ENCODE assay signal across 14 cellular contexts in genomic region chr10:60974463-60975149, GRCh38. TPM values are rescaled to one million over a fixed set of nuclear protein-coding genes. Genes with fewer than 3 reads are reported as not detected.
A peak's percentile ranks its signal among the peaks of the same experiment; 100 is the strongest.
DNase-seq lines count a peak whose midpoint lies in the region; ATAC-seq, FAIRE-seq and TF ChIP-seq lines count a peak whose summit lies in the region.
"Had no signal": no experiment of that assay in that cellular context is flagged by ENCODE, and none has a peak within 500 bp of the region (broad histone marks: within the 10 kb centered on the region; RNA-seq: fewer than 3 reads in every experiment).

No MANE protein-coding gene starts in this region.

- no peaks in the 10 kb centered on the region for H3K9me3 ChIP-seq in small intestine (ENCODE audit: control insufficient read depth, low read depth)
- no peaks in the 10 kb centered on the region for H3K9me3 ChIP-seq in right cardiac atrium (ENCODE audit: control insufficient read depth, low read length)
- no peaks in the 10 kb centered on the region for H3K9me3 ChIP-seq in SJCRH30 (replicated peaks)
- H3K9me3 ChIP-seq: sigmoid colon, transverse colon had no signal

- FAIRE-seq in small intestine (lab: Jason Lieb, UNC), result no peak

- H3K36me3 ChIP-seq in small intestine (ENCODE audit: control insufficient read depth in 2 of 2, insufficient read depth in 2 of 2, low read length in 2 of 2), result no peaks in the 10 kb centered on the region
- H3K36me3 ChIP-seq in SJCRH30, result no peaks in the 10 kb centered on the region
- H3K36me3 ChIP-seq: sigmoid colon, transverse colon, WERI-Rb-1 had no signal

- DNase-seq in ELR (ENCODE audit: low read depth) (peak; percentile 74), M059J (ENCODE audit: low read depth) (peak; percentile 56), epithelial cell of esophagus (ENCODE audit: low read depth) (peak; percentile 66), small intestine (peak; percentile 66), right cardiac atrium (no peak), SJCRH30 (no peak)
- DNase-seq: effector memory CD8-positive, alpha-beta T cell; Karpas-422; NCI-H2081; sigmoid colon; transverse colon; WERI-Rb-1 had no signal

- H3K27me3 ChIP-seq in small intestine (ENCODE audit: control insufficient read depth in 2 of 2, insufficient read depth in 2 of 2, low read length in 2 of 2), result no peaks in the 10 kb centered on the region
- H3K27me3 ChIP-seq in right cardiac atrium (ENCODE audit: control insufficient read depth, insufficient read depth), result no peaks in the 10 kb centered on the region
- no peaks in the 10 kb centered on the region for H3K27me3 ChIP-seq in SJCRH30
- H3K27me3 ChIP-seq: sigmoid colon, transverse colon had no signal

- H3K4me1 ChIP-seq in small intestine (ENCODE audit: control insufficient read depth in 2 of 2, insufficient read depth in 1 of 2, low read depth in 1 of 2, low read length in 1 of 2), result peaks cover 2% of the 10 kb centered on the region in 2 donors
- H3K4me1 ChIP-seq in right cardiac atrium (ENCODE audit: control insufficient read depth, insufficient read depth, low read length), result no peaks in the 10 kb centered on the region
- peaks cover 9% of the 10 kb centered on the region for H3K4me1 ChIP-seq in SJCRH30
- H3K4me1 ChIP-seq: sigmoid colon had no signal

- H3K27ac ChIP-seq in small intestine (ENCODE audit: low read depth in 1 of 2, low read length in 1 of 2) (peak overlapping the region in 1 of 2 donors; percentile 48), right cardiac atrium (ENCODE audit: low read length) (no peak overlapping the region), SJCRH30 (no peak overlapping the region)
- H3K27ac ChIP-seq: transverse colon, WERI-Rb-1 had no signal

- intact Hi-C loops in right cardiac atrium (cut with DNase I), result no loop called here

- TF ChIP-seq CTCF in epithelial cell of esophagus (IDR thresholded peaks at IDR 0.05; ENCODE audit: insufficient read depth, low read depth, low read length, missing control alignments), result no peak

- WGBS in small intestine, 3 donors, result 24 to 47% (median 27%) methylated on average over 3 of the region's 3 CpGs
- 58% methylated on average over 3 of the region's 3 CpGs for WGBS in right cardiac atrium

- no peak overlapping the region for H3K4me3 ChIP-seq in epithelial cell of esophagus (ENCODE audit: low read length)
- no peak overlapping the region for H3K4me3 ChIP-seq in small intestine (ENCODE audit: low read depth in 1 of 2, low read length in 2 of 2)
- no peak overlapping the region for H3K4me3 ChIP-seq in right cardiac atrium (ENCODE audit: low read length)
- no peak overlapping the region for H3K4me3 ChIP-seq in SJCRH30
- H3K4me3 ChIP-seq: sigmoid colon, transverse colon had no signal

- ATAC-seq in right cardiac atrium (no peak), GM19455 (IDR thresholded peaks at IDR 0.05; ENCODE audit: unreplicated experiment) (no peak), HG03571 (IDR thresholded peaks at IDR 0.05; ENCODE audit: unreplicated experiment) (no peak)
- ATAC-seq: effector memory CD8-positive, alpha-beta T cell had no signal

RNA-seq across cellular contexts. Expression of gene RHOBTB1, which starts 30.6 kb away (rescaled TPM):
- total RNA-seq in M059J (2014; rRNA removed; shearing (Covaris generic)), result 5.5 and 11.0 TPM in 2 replicates
- polyA plus RNA-seq in small intestine, result 1 to 10 TPM; 2.0 to 6.8 (median 3.3) TPM
- 10 to 100 TPM in 2 of 4 donors, 1 to 10 TPM in 2; 9.3 to 13.8 (median 11.0) TPM for total RNA-seq in right cardiac atrium
- polyA plus RNA-seq in right cardiac atrium, result 5.8 TPM
- total RNA-seq in SJCRH30 (2014; rRNA removed; shearing (Covaris generic)), result 23.0 and 23.6 TPM in 2 replicates

Comparison
In these comparisons a context has a peak if more than half of its experiments do, and no peak if none do; other contexts are left out.
1. DNase-seq: peak in ELR (single experiment), M059J (single experiment), epithelial cell of esophagus (single experiment) and small intestine (single experiment); none in right cardiac atrium (0 of 3) and SJCRH30 (0 of 2).